In genomic region chr10:85864173-85864549, GRCh38 we compare ENCODE assay signal across 1 cellular context.
A peak's percentile ranks its signal among the peaks of the same experiment; 100 is the strongest.
TF ChIP-seq lines count a peak whose summit lies in the region.

No MANE protein-coding gene starts in this region.

TF ChIP-seq in H1, 55 proteins besides CTCF, POLR2A, EP300 and RAD21:
- peak; percentile 85 for TF ChIP-seq CEBPB (IDR thresholded peaks at IDR 0.05; ENCODE audit: low read depth, low read length)
- no peak for TF ChIP-seq YY1 (IDR thresholded peaks at IDR 0.05; ENCODE audit: low read depth, low read length)
